ENCODE assay signal across 26 cellular contexts in the genomic region with DNA sequence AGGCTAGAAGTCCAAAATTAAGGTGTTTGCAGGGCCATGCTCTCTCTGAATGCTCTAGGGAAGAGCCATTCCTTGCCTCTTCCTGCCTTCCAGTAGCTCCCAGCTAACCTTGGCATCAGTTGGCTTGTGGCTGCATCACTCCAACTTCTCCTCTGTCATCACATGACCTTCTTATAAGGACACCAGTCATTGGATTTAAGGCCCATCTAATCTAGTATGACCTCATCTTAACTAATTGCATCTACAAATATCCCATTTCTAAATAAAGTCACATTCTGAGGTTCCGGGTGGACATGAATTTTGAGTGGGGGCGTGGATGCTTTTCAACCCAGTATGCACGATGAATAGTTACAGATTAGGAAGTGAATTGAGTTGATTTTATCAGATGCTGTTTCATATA.
"Had no signal": no experiment of that assay in that cellular context is flagged by ENCODE, and none has a peak within 500 bp of the region (broad histone marks: within the 10 kb centered on the region; RNA-seq: fewer than 3 reads in every experiment).

No MANE protein-coding gene starts in this region.

- H3K27ac Mint-ChIP-seq: endodermal cell, nephron, neural progenitor cell had no signal

- H3K9me3 Mint-ChIP-seq: dendritic cell treated with granulocyte-macrophage colony-stimulating factor and Interleukin-4, amounts not matched to agents 40 ng/mL and 50 ng/mL, for 4 days; neural progenitor cell; stimulated activated memory B cell treated with anti-CD40 and anti-IgM and Interleukin-4, amounts not matched to agents 10 μg/mL and 1 μg/mL and 100 μg/mL, for 72 hours; stimulated activated naive CD8-positive, alpha-beta T cell treated with anti-CD3 and anti-CD28 coated beads, Interleukin-15, Interleukin-2, amounts not matched to agents 100 ng/mL and 50 ng/mL, for 24 hours had no signal

- H3K4me2 ChIP-seq: neural progenitor cell had no signal

- H3K4me1 ChIP-seq: colonic mucosa, gastrocnemius medialis, lower lobe of right lung, neural progenitor cell, prostate gland, right atrium auricular region, sigmoid colon, tibial nerve, upper lobe of left lung had no signal

- H3K4me1 Mint-ChIP-seq: endodermal cell, nephron had no signal

- H3K27me3 Mint-ChIP-seq: dendritic cell treated with granulocyte-macrophage colony-stimulating factor and Interleukin-4, amounts not matched to agents 40 ng/mL and 50 ng/mL, for 4 days; stimulated activated memory B cell treated with anti-CD40 and anti-IgM and Interleukin-4, amounts not matched to agents 10 μg/mL and 1 μg/mL and 100 μg/mL, for 72 hours; stimulated activated naive CD8-positive, alpha-beta T cell treated with anti-CD3 and anti-CD28 coated beads, Interleukin-15, Interleukin-2, amounts not matched to agents 100 ng/mL and 50 ng/mL, for 24 hours had no signal

- ATAC-seq: esophagus mucosa; gastrocnemius medialis; left ventricle myocardium superior; lower lobe of right lung; stimulated activated memory B cell treated with anti-CD40 and anti-IgM and Interleukin-4, amounts not matched to agents 10 μg/mL and 1 μg/mL and 100 μg/mL, for 72 hours had no signal

- H3K9ac ChIP-seq: neural progenitor cell had no signal

- H3K27me3 ChIP-seq: colonic mucosa, gastrocnemius medialis, neural progenitor cell, right atrium auricular region, sigmoid colon, upper lobe of left lung had no signal

- H3K4me3 Mint-ChIP-seq: dendritic cell treated with granulocyte-macrophage colony-stimulating factor and Interleukin-4, amounts not matched to agents 40 ng/mL and 50 ng/mL, for 4 days; endodermal cell; nephron; neural progenitor cell; stimulated activated memory B cell treated with anti-CD40 and anti-IgM and Interleukin-4, amounts not matched to agents 10 μg/mL and 1 μg/mL and 100 μg/mL, for 72 hours; stimulated activated naive CD8-positive, alpha-beta T cell treated with anti-CD3 and anti-CD28 coated beads, Interleukin-15, Interleukin-2, amounts not matched to agents 100 ng/mL and 50 ng/mL, for 24 hours had no signal

- H3K27ac ChIP-seq: colonic mucosa, epithelial cell of prostate, gastrocnemius medialis, lower lobe of right lung, neural progenitor cell, prostate gland, right atrium auricular region, sigmoid colon, thoracic aorta, tibial nerve, upper lobe of left lung had no signal

- H3K4me3 ChIP-seq: colonic mucosa, gastrocnemius medialis, lower lobe of right lung, neural progenitor cell, prostate gland, right atrium auricular region, sigmoid colon, thoracic aorta, tibial nerve, upper lobe of left lung had no signal

- DNase-seq: colonic mucosa; effector CD8-positive, alpha-beta T cell; endodermal cell; foreskin fibroblast; gastrocnemius medialis; head of caudate nucleus; left ventricle myocardium superior; lower lobe of right lung; nucleus accumbens; sigmoid colon; stimulated activated CD4-positive, alpha-beta T cell treated with anti-CD3 and anti-CD28 coated beads, Interleukin-2, amount 100 ng/mL, for 24 hours; stimulated activated CD4-positive, alpha-beta T cell treated with anti-CD3 and anti-CD28 coated beads, Interleukin-4, amount 100 ng/mL, for 24 hours; upper lobe of left lung had no signal

- H2AFZ ChIP-seq: neural progenitor cell had no signal

- H3K36me3 ChIP-seq: colonic mucosa, gastrocnemius medialis, neural progenitor cell, prostate gland, right atrium auricular region had no signal

- FAIRE-seq: keratinocyte, urothelium cell line had no signal

- H3K9me3 ChIP-seq: colonic mucosa, gastrocnemius medialis, lower lobe of right lung, prostate gland, right atrium auricular region, sigmoid colon, thoracic aorta, tibial nerve, upper lobe of left lung had no signal
